17 cellular contexts compared by ENCODE assay signal in the genomic region with DNA sequence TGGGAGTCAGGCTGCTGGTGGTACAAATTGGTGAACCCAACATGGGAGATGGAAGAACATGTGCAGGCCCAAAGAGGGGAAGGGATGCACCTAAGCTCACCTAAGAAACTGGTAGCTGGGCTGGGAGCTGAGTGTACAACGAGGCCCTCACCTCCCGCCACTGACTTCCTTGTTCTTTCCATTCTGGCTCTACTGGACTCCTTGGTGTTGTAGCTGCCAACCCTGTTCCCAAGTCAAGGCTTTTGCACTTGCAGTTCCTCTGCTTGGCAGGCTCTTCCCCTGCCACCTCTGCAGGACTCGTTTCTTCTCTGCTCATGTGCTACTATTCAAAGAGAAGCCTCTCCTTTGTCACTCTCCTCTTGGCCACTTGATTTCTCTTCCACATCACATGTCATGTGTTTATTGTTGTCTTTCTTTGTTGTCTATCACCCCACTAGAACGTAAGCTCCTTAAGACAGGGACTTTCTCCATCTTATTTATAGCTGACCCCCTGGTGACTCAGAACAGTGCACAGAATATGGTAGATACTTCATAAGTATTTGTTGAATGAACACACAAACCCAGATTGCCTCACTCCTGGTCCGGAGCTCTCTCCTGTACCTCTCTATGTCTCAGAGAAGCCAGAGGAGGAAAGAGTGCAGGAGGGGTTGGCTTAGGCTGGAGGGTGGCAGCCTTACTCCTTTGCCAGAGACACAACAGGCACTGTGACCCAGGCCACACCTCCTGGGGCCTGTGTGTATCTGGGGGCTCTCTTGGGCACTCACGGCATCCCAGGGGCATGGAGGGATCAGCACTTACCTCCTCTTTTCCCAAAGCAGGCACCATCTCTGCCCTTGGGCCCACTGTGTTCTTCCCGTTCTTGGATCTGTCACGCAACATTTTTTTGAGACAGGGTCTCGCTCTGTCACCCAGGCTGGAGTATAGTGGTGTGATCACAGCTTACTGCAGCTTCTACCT. TPM values are rescaled to one million over a fixed set of nuclear protein-coding genes. Genes with fewer than 3 reads are reported as not detected.
DNase-seq lines count a peak whose midpoint lies in the region; ATAC-seq, FAIRE-seq and TF ChIP-seq lines count a peak whose summit lies in the region.
"Had no signal": no experiment of that assay in that cellular context is flagged by ENCODE, and none has a peak within 500 bp of the region (broad histone marks: within the 10 kb centered on the region; RNA-seq: fewer than 3 reads in every experiment).

No MANE protein-coding gene starts in this region.

- H3K36me3 Mint-ChIP-seq in Caco-2 (ENCODE audit: insufficient read depth, unreplicated experiment) = peaks cover 5% of the 10 kb centered on the region

- no peaks in the 10 kb centered on the region for H3K79me2 ChIP-seq in PC-3 (ENCODE audit: low read length)

- no peaks in the 10 kb centered on the region for H4K20me1 ChIP-seq in PC-3 (ENCODE audit: low read length)

- H3F3A ChIP-seq in PC-3 (ENCODE audit: low read length, unreplicated experiment) = no peaks in the 10 kb centered on the region

- CTCF ChIA-PET in PC-3 (lab: Charles Lee) = interaction anchor here (0.5 to 1.6 kb wide), 2 partner anchors 55 to 218 kb away, joined by 3 to 10 read pairs; a partner anchor contains a TSS
- CTCF ChIA-PET in Caco-2 (lab: Charles Lee) = no interaction called here

- H3K9me2 ChIP-seq in PC-3 (replicated peaks; ENCODE audit: low read length) = no peaks in the 10 kb centered on the region
- H3K9me2 ChIP-seq: SK-N-SH had no signal

- DNase-seq in DMS53 (lab: John Stamatoyannopoulos, UW) (peak; percentile 67), PC-3 (peak; percentile 22), pancreas (peak in 1 of 6 donors; percentile 32), Caco-2 (no peak), HuH-7.5 (ENCODE audit: low spot score) (no peak), left ventricle myocardium inferior (no peak)
- DNase-seq: activated naive CD4-positive, alpha-beta T cell; SK-N-SH had no signal

- no peak overlapping the region for H2AFZ ChIP-seq in PC-3 (ENCODE audit: low read length)

- H3K9me3 ChIP-seq in PC-3 (ENCODE audit: low read length) = no peaks in the 10 kb centered on the region
- H3K9me3 ChIP-seq in pancreas = no peaks in the 10 kb centered on the region
- no peaks in the 10 kb centered on the region for H3K9me3 ChIP-seq in Caco-2
- no peaks in the 10 kb centered on the region for H3K9me3 ChIP-seq in left ventricle myocardium inferior (replicated peaks)
- H3K9me3 ChIP-seq: BE2C, ovary, SK-N-SH, upper lobe of left lung had no signal

- POLR2A ChIA-PET in PC-3 (lab: Charles Lee; ENCODE audit: unreplicated experiment) = no interaction called here
- POLR2A ChIA-PET in Caco-2 (lab: Charles Lee) = no interaction called here

- H3K27ac ChIP-seq in PC-3 (ENCODE audit: low read length) (peak overlapping the region; percentile 98), pancreas (peak overlapping the region in 3 of 4 donors; percentile 27 to 53 (median 50)), left ventricle myocardium inferior (replicated peaks) (no peak overlapping the region)
- H3K27ac ChIP-seq: cardiac muscle cell, ovary had no signal

- no peaks in the 10 kb centered on the region for H3K9me3 Mint-ChIP-seq in Caco-2 (ENCODE audit: unreplicated experiment)

- no peak overlapping the region for H3K4me3 Mint-ChIP-seq in Caco-2 (ENCODE audit: unreplicated experiment)

- H3K4me1 Mint-ChIP-seq in Caco-2 (ENCODE audit: low read depth, unreplicated experiment) = peaks cover 4% of the 10 kb centered on the region

- no peak overlapping the region for H3K27ac Mint-ChIP-seq in Caco-2 (ENCODE audit: unreplicated experiment)

- H3K27me3 Mint-ChIP-seq in Caco-2 (ENCODE audit: insufficient read depth, unreplicated experiment) = peaks cover 4% of the 10 kb centered on the region

- intact Hi-C loops in PC-3 (cut with micrococcal nuclease) (loop anchor here (2.0 kb wide), 1 partner anchor 30 kb away; a partner anchor contains a TSS), pancreas (cut with DNase I) (no loop called here), Caco-2 (cut with micrococcal nuclease; ENCODE audit: unreplicated experiment) (no loop called here), left ventricle myocardium inferior (cut with micrococcal nuclease) (no loop called here)

- BruUV-seq in PC-3 (replicated peaks; lab: Mats Ljungman, UMichigan) = TSS peak; percentile 80
- BruUV-seq in Caco-2 (replicated peaks; lab: Mats Ljungman, UMichigan) = no TSS peak

- H3K27me3 ChIP-seq in PC-3 (ENCODE audit: low read length) = no peaks in the 10 kb centered on the region
- no peaks in the 10 kb centered on the region for H3K27me3 ChIP-seq in pancreas
- no peaks in the 10 kb centered on the region for H3K27me3 ChIP-seq in Caco-2 (replicated peaks; ENCODE audit: control insufficient read depth, insufficient read depth, low read length)
- peaks cover 4% of the 10 kb centered on the region for H3K27me3 ChIP-seq in left ventricle myocardium inferior (ENCODE audit: low read depth)
- H3K27me3 ChIP-seq: BE2C, cardiac muscle cell, ovary, upper lobe of left lung had no signal

- H3K4me3 ChIP-seq in PC-3 (ENCODE audit: low read length) = no peak overlapping the region
- H3K4me3 ChIP-seq in pancreas = no peak overlapping the region
- no peak overlapping the region for H3K4me3 ChIP-seq in Caco-2 (ENCODE audit: low read depth, low read length)
- no peak overlapping the region for H3K4me3 ChIP-seq in left ventricle myocardium inferior
- H3K4me3 ChIP-seq: cardiac muscle cell, ovary, upper lobe of left lung had no signal

- ATAC-seq in PC-3 (no peak), esophagus mucosa (peak; percentile 40), pancreas (peak; percentile 5 to 28 (median 17)), GM19397 (IDR thresholded peaks at IDR 0.05; ENCODE audit: unreplicated experiment) (no peak)

- no peak for TF ChIP-seq CTCF in PC-3 (conservative IDR thresholded peaks at IDR 0.05; ENCODE audit: low read depth, low read length)
- TF ChIP-seq CTCF in pancreas (IDR thresholded peaks at IDR 0.05) = no peak
- TF ChIP-seq CTCF in Caco-2 (IDR thresholded peaks at IDR 0.05; ENCODE audit: insufficient read depth in 1 of 2, low read depth in 1 of 2, low read length in 1 of 2, severe bottlenecking in 1 of 2, unreplicated experiment in 1 of 2) = no peak
- no peak for TF ChIP-seq CTCF in left ventricle myocardium inferior (IDR thresholded peaks at IDR 0.05; ENCODE audit: borderline replicate concordance)

- H3K4me2 ChIP-seq in PC-3 (ENCODE audit: low read length) = peak overlapping the region; percentile 40
- H3K4me2 ChIP-seq: SK-N-SH had no signal

- no peaks in the 10 kb centered on the region for H3K36me3 ChIP-seq in PC-3 (ENCODE audit: low read depth, low read length)
- no peaks in the 10 kb centered on the region for H3K36me3 ChIP-seq in pancreas
- no peaks in the 10 kb centered on the region for H3K36me3 ChIP-seq in Caco-2 (ENCODE audit: control insufficient read depth, insufficient read depth, low read length)
- H3K36me3 ChIP-seq in left ventricle myocardium inferior = no peaks in the 10 kb centered on the region
- H3K36me3 ChIP-seq: BE2C, cardiac muscle cell, ovary, upper lobe of left lung had no signal

- 91 to 92% methylated on average over 9 of the region's 9 CpGs for WGBS in pancreas, 2 donors

- FAIRE-seq in pancreas (lab: Jason Lieb, UNC) = no peak
- FAIRE-seq: endothelial cell of umbilical vein, GM19239 had no signal

- H3K9ac ChIP-seq in PC-3 (ENCODE audit: low read length) = peak overlapping the region; percentile 93
- H3K9ac ChIP-seq: SK-N-SH had no signal

- H3K4me1 ChIP-seq in PC-3 (ENCODE audit: insufficient read depth, low read length) (peaks cover 45% of the 10 kb centered on the region), pancreas (peaks cover 0 to 13% (median 12%) of the 10 kb centered on the region in 3 donors), Caco-2 (peaks cover 11% of the 10 kb centered on the region), left ventricle myocardium inferior (peaks cover 6% of the 10 kb centered on the region)

RNA-seq across cellular contexts. Expression of a gene that starts 5.2 kb away (rescaled TPM):
- total RNA-seq in PC-3 (2014; rRNA removed) (not detected in 2 replicates), esophagus mucosa (not detected), pancreas (1 to 10 TPM in 1 of 6 donors, not detected in 5; 1.4 TPM), Caco-2 (2022) (0.97 and 2.1 TPM in 2 replicates), left ventricle myocardium inferior (not detected)
- 1 to 10 TPM; 1.5 to 9.2 TPM for polyA plus RNA-seq in pancreas
- total RNA-seq: cardiac muscle cell, endothelial cell of umbilical vein, LHCN-M2, ovary, upper lobe of left lung had no signal
- polyA plus RNA-seq: endothelial cell of umbilical vein, ovary, SK-N-SH had no signal

RNA-seq across cellular contexts. Expression of a gene that starts 29.7 kb away (rescaled TPM):
- 103 and 132 TPM in 2 replicates for total RNA-seq in PC-3 (2014; rRNA removed)
- 95.3 TPM for total RNA-seq in esophagus mucosa
- 10 to 100 TPM; 48.5 to 99.6 (median 53.3) TPM for total RNA-seq in pancreas
- polyA plus RNA-seq in pancreas = 10 to 100 TPM; 38.2 to 67.7 TPM
- 51.2 and 62.1 TPM in 2 replicates for total RNA-seq in Caco-2 (2022)
- 138 TPM for total RNA-seq in left ventricle myocardium inferior

RNA-seq across cellular contexts. Expression of a gene that starts 30.1 kb away (rescaled TPM):
- 64.2 and 65.0 TPM in 2 replicates for total RNA-seq in PC-3 (2014; rRNA removed)
- 46.6 TPM for total RNA-seq in esophagus mucosa
- total RNA-seq in pancreas = 10 to 100 TPM; 14.1 to 29.3 (median 16.8) TPM
- 10 to 100 TPM; 19.0 to 39.2 TPM for polyA plus RNA-seq in pancreas
- 52.5 and 58.3 TPM in 2 replicates for total RNA-seq in Caco-2 (2022)
- 56.9 TPM for total RNA-seq in left ventricle myocardium inferior

RNA-seq across cellular contexts. Expression of a gene that starts 55.5 kb away (rescaled TPM):
- total RNA-seq in PC-3 (2014; rRNA removed) (12.5 and 15.4 TPM in 2 replicates), esophagus mucosa (26.6 TPM), pancreas (10 to 100 TPM; 15.8 to 19.2 (median 17.3) TPM), Caco-2 (2022) (32.6 TPM in 2 replicates), left ventricle myocardium inferior (31.4 TPM)
- 10 to 100 TPM in 1 of 2 donors, 1 to 10 TPM in 1; 8.2 to 14.5 TPM for polyA plus RNA-seq in pancreas

Comparison
In these comparisons a context has a peak if more than half of its experiments do, and no peak if none do; other contexts are left out.
1. DNase-seq: peak in DMS53 (single experiment) and PC-3 (single experiment); none in Caco-2 (0 of 2), HuH-7.5 (single experiment) and left ventricle myocardium inferior (single experiment).
2. ATAC-seq: peak in esophagus mucosa (single experiment) and pancreas (4 of 4); none in PC-3 (single experiment) and GM19397 (single experiment).